14 cellular contexts compared by ENCODE assay signal in genomic region chr20:16970751-16971150, GRCh38.
DNase-seq lines count a peak whose midpoint lies in the region; ATAC-seq and TF ChIP-seq lines count a peak whose summit lies in the region.
"Had no signal": no experiment of that assay in that cellular context is flagged by ENCODE, and none has a peak within 500 bp of the region (broad histone marks: within the 10 kb centered on the region; RNA-seq: fewer than 3 reads in every experiment).

No MANE protein-coding gene starts in this region.

- DNase-seq in GM23338 (ENCODE audit: low spot score) (no peak), cerebellum (ENCODE audit: low spot score) (peak; percentile 9), superior temporal gyrus (ENCODE audit: extremely low spot score) (peak; percentile 44), MG63 (no peak)
- no peak for DNase-seq in activated CD4-positive, alpha-beta T cell treated with anti-CD3 and anti-CD28 coated beads, Interleukin-2, amount 50 U/mL, for 48 hours
- DNase-seq: CD4-positive, alpha-beta T cell; DMS153; DMS79; GF-D8; H9; IMR-90 had no signal

- H3K4me1 Mint-ChIP-seq in GM23338 (peaks cover 5% of the 10 kb centered on the region; the same call in 2 of the 3 replicates), nephron (peaks cover 19% of the 10 kb centered on the region)

- H3K27ac ChIP-seq in GM23338 (ENCODE audit: low read depth): no peak overlapping the region
- H3K27ac ChIP-seq: C4-2B had no signal

- no peak overlapping the region for H3K4me3 Mint-ChIP-seq in GM23338
- H3K4me3 Mint-ChIP-seq in nephron: peak overlapping the region in 1 of 3 experiments; percentile 21
- H3K4me3 Mint-ChIP-seq: CD4-positive, alpha-beta T cell; H9 had no signal

- no peaks in the 10 kb centered on the region for H3K9me3 ChIP-seq in MG63

- peaks cover 8% of the 10 kb centered on the region; the same call in 1 of the 2 replicates for H3K9me2 ChIP-seq in GM23338 (ENCODE audit: insufficient read depth)

- H3K36me3 ChIP-seq in GM23338 (ENCODE audit: insufficient read depth): no peaks in the 10 kb centered on the region
- H3K36me3 ChIP-seq in MG63: no peaks in the 10 kb centered on the region

- peaks cover 6% of the 10 kb centered on the region; the same call in 1 of the 2 replicates for H3K4me1 ChIP-seq in GM23338 (ENCODE audit: insufficient read depth)

- no peaks in the 10 kb centered on the region for H4K20me1 ChIP-seq in GM23338 (replicated peaks; ENCODE audit: insufficient read depth)

- peak overlapping the region; percentile 45; the same call in 1 of the 2 replicates for H2AFZ ChIP-seq in GM23338

- H3K27me3 Mint-ChIP-seq in GM23338 (ENCODE audit: insufficient read depth, low read depth, poor library complexity): peaks cover 8% of the 10 kb centered on the region
- H3K27me3 Mint-ChIP-seq in nephron (ENCODE audit: low read depth): no peaks in the 10 kb centered on the region
- H3K27me3 Mint-ChIP-seq: CD4-positive, alpha-beta T cell had no signal

- no peaks in the 10 kb centered on the region for H3K9me3 Mint-ChIP-seq in GM23338
- H3K9me3 Mint-ChIP-seq in nephron: no peaks in the 10 kb centered on the region
- H3K9me3 Mint-ChIP-seq: CD4-positive, alpha-beta T cell; H9 had no signal

- no peak for ATAC-seq in GM23338
- ATAC-seq in GM21786 (IDR thresholded peaks at IDR 0.05; ENCODE audit: unreplicated experiment): no peak

- no peaks in the 10 kb centered on the region for H3K36me3 Mint-ChIP-seq in GM23338 (ENCODE audit: low read depth)
- H3K36me3 Mint-ChIP-seq in nephron (ENCODE audit: low read depth): no peaks in the 10 kb centered on the region

- no peaks in the 10 kb centered on the region for H3K79me2 ChIP-seq in GM23338 (replicated peaks; ENCODE audit: insufficient read depth)

- H3K27ac Mint-ChIP-seq in GM23338: no peak overlapping the region
- H3K27ac Mint-ChIP-seq in nephron: peak overlapping the region; percentile 76 to 94 (median 90)
- H3K27ac Mint-ChIP-seq: CD4-positive, alpha-beta T cell had no signal

- TF ChIP-seq CTCF in GM23338 (conservative IDR thresholded peaks at IDR 0.05; ENCODE audit: low read depth in 2 of 2): no peak
- no peak for TF ChIP-seq CTCF in nephron (IDR thresholded peaks at IDR 0.05; ENCODE audit: unreplicated experiment in 3 of 3)

- no peak overlapping the region for H3K4me3 ChIP-seq in GM23338
- H3K4me3 ChIP-seq in MG63: no peak overlapping the region

- H3K4me2 ChIP-seq in GM23338: no peak overlapping the region

- H3K27me3 ChIP-seq in GM23338 (ENCODE audit: insufficient read depth) (no peaks in the 10 kb centered on the region), MG63 (no peaks in the 10 kb centered on the region)

- H3F3A ChIP-seq in GM23338 (replicated peaks; ENCODE audit: low read depth): no peaks in the 10 kb centered on the region

TF ChIP-seq in GM23338, 12 proteins besides CTCF, POLR2A, EP300 and RAD21 (continues in another document):
- TF ChIP-seq EZH2phosphoT487 (IDR thresholded peaks at IDR 0.05; ENCODE audit: unreplicated experiment): no peak
- TF ChIP-seq STAT1 (IDR thresholded peaks at IDR 0.05; ENCODE audit: unreplicated experiment): no peak
- no peak for TF ChIP-seq ZNF462 (CRISPR knock-in tag; IDR thresholded peaks at IDR 0.05)
- TF ChIP-seq REST (IDR thresholded peaks at IDR 0.05; ENCODE audit: unreplicated experiment): no peak
- no peak for TF ChIP-seq NANOG (IDR thresholded peaks at IDR 0.05; ENCODE audit: borderline replicate concordance)
- no peak for TF ChIP-seq EZH2 (IDR thresholded peaks at IDR 0.05; ENCODE audit: low read depth, unreplicated experiment)
- TF ChIP-seq ZNF114 (CRISPR knock-in tag; IDR thresholded peaks at IDR 0.05): no peak
- no peak for TF ChIP-seq ZNF331 (CRISPR knock-in tag; IDR thresholded peaks at IDR 0.05; ENCODE audit: low read depth)
- TF ChIP-seq CREB1 (CRISPR knock-in tag; IDR thresholded peaks at IDR 0.05; ENCODE audit: low read depth): no peak
- no peak for TF ChIP-seq POLR2AphosphoS5 (IDR thresholded peaks at IDR 0.05; ENCODE audit: low read depth)

Comparison
In these comparisons a context has a peak if more than half of its experiments do, and no peak if none do; other contexts are left out.
1. DNase-seq: peak in cerebellum (single experiment) and superior temporal gyrus (single experiment); none in GM23338 (single experiment), activated CD4-positive, alpha-beta T cell treated with anti-CD3 and anti-CD28 coated beads, Interleukin-2, amount 50 U/mL, for 48 hours (0 of 2) and MG63 (single experiment).